ENCODE assay signal across 1 cellular context in the genomic region with DNA sequence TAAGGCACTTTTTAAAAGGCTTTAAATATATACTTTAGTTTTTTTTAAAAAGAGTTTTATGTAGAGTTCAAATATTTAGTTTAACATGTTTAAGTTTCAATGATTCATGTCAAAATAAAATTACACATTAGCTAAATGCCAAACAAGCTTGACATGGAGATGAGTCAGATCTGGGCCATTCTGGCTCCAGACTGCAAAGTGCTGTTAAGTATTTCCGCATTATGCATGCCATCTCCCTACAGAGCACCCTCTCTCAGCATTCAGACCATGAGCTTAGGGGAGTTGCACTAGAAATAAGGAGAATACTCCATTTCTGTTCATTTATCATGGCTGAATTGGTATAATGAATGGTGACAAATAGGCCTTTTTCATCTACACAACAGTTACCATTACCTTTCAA.
TF ChIP-seq lines count a peak whose summit lies in the region.

No MANE protein-coding gene starts in this region.

TF ChIP-seq in SK-N-SH, 30 proteins besides CTCF, POLR2A, EP300 and RAD21:
- TF ChIP-seq, protein P1, sequence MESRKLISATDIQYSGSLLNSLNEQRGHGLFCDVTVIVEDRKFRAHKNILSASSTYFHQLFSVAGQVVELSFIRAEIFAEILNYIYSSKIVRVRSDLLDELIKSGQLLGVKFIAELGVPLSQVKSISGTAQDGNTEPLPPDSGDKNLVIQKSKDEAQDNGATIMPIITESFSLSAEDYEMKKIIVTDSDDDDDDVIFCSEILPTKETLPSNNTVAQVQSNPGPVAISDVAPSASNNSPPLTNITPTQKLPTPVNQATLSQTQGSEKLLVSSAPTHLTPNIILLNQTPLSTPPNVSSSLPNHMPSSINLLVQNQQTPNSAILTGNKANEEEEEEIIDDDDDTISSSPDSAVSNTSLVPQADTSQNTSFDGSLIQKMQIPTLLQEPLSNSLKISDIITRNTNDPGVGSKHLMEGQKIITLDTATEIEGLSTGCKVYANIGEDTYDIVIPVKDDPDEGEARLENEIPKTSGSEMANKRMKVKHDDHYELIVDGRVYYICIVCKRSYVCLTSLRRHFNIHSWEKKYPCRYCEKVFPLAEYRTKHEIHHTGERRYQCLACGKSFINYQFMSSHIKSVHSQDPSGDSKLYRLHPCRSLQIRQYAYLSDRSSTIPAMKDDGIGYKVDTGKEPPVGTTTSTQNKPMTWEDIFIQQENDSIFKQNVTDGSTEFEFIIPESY (IDR thresholded peaks at IDR 0.05; ENCODE audit: borderline replicate concordance, low read depth) = no peak
- TF ChIP-seq TCF12 (IDR thresholded peaks at IDR 0.05) = no peak
- no peak for TF ChIP-seq FOSL2 (IDR thresholded peaks at IDR 0.05; ENCODE audit: borderline replicate concordance, low read depth)
- TF ChIP-seq MXI1 (IDR thresholded peaks at IDR 0.05; ENCODE audit: low read depth, low read length) = no peak
- no peak for TF ChIP-seq NFIC (IDR thresholded peaks at IDR 0.05; ENCODE audit: borderline replicate concordance)
